Comparison of ENCODE assay signal across 17 cellular contexts in genomic region chr2:121468936-121469335, GRCh38.
"Had no signal": no experiment of that assay in that cellular context is flagged by ENCODE, and none has a peak within 500 bp of the region (broad histone marks: within the 10 kb centered on the region; RNA-seq: fewer than 3 reads in every experiment).

No MANE protein-coding gene starts in this region.

- DNase-seq: effector CD4-positive, alpha-beta T cell; heart left ventricle; hypothalamus; islet precursor cell; mammary epithelial cell; mucosa of descending colon; naive thymus-derived CD8-positive, alpha-beta T cell; occipital lobe; pancreas; stimulated activated CD4-positive, alpha-beta T cell treated with anti-CD3 and anti-CD28 coated beads, Interleukin-2, amount 100 ng/mL, for 48 hours; stomach; substantia nigra; transverse colon had no signal

- H3K27me3 Mint-ChIP-seq: naive thymus-derived CD8-positive, alpha-beta T cell; progenitor cell of endocrine pancreas had no signal

- H3K9me3 Mint-ChIP-seq: naive thymus-derived CD8-positive, alpha-beta T cell; neural progenitor cell had no signal

- ATAC-seq: esophagus mucosa; heart left ventricle; left lobe of liver; mucosa of descending colon; naive thymus-derived CD8-positive, alpha-beta T cell; pancreas had no signal

- H3K4me3 Mint-ChIP-seq: neural progenitor cell had no signal

- H3K27ac Mint-ChIP-seq: neural progenitor cell, progenitor cell of endocrine pancreas had no signal
